ENCODE assay signal across 11 cellular contexts in the genomic region with DNA sequence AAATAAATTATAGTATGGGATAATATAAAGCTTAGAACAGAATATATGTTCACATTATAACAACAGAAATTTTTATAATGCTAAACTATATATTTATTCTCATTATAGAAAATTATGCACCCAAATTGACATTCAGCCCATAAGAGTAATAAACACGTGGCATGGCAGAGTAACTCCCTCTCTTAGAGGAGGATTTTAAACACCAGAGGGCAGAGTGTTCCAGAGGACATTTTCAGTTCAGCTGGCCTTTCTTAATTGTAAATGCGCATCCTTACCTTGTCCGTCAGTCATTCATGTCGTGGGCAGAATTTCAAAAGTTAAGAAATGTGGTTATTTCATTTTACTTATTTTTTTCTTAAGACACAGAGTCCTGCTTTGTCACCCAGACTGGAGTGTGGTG.
DNase-seq lines count a peak whose midpoint lies in the region; TF ChIP-seq lines count a peak whose summit lies in the region.
"Had no signal": no experiment of that assay in that cellular context is flagged by ENCODE, and none has a peak within 500 bp of the region (broad histone marks: within the 10 kb centered on the region; RNA-seq: fewer than 3 reads in every experiment).

No MANE protein-coding gene starts in this region.

- no peak overlapping the region for H3K9ac ChIP-seq in Loucy (ENCODE audit: low read depth, low read length, poor library complexity, severe bottlenecking)
- H3K9ac ChIP-seq in parathyroid adenoma: no peak overlapping the region

- H3K36me3 ChIP-seq in Loucy (ENCODE audit: insufficient read depth, low read length): no peaks in the 10 kb centered on the region
- H3K36me3 ChIP-seq in parathyroid adenoma (ENCODE audit: control insufficient read depth, insufficient read depth, low read length): no peaks in the 10 kb centered on the region
- H3K36me3 ChIP-seq: sigmoid colon had no signal

- H3K27me3 ChIP-seq in Loucy (ENCODE audit: insufficient read depth, low read length, poor library complexity, severe bottlenecking): no peaks in the 10 kb centered on the region
- H3K27me3 ChIP-seq in parathyroid adenoma (ENCODE audit: control insufficient read depth, insufficient read depth, low read length): no peaks in the 10 kb centered on the region
- H3K27me3 ChIP-seq: sigmoid colon had no signal

- H3F3A ChIP-seq in Loucy (ENCODE audit: low read depth): no peaks in the 10 kb centered on the region

- peak; percentile 33 for DNase-seq in dermis blood vessel endothelial cell
- DNase-seq in H4 (ENCODE audit: low spot score): no peak
- no peak for DNase-seq in cortex of kidney (lab: John Stamatoyannopoulos, UW)
- DNase-seq in HEK293T (ENCODE audit: extremely low spot score): no peak
- DNase-seq: activated CD8-positive, alpha-beta T cell treated with anti-CD3 and anti-CD28 coated beads, Interleukin-2, amount 10 ng/mL, durations not matched to agents 7 days and 5 days; NCI-H1436 treated with DMSO at 0.1 percent for 48 hours; SHP77 treated with DMSO at 0.1 percent for 48 hours; sigmoid colon had no signal

- POLR2A ChIA-PET in HEK293T (lab: Yijun Ruan, JAX): no interaction called here

- H3K4me2 ChIP-seq in Loucy (ENCODE audit: low read depth, low read length, poor library complexity, severe bottlenecking): no peak overlapping the region
- H3K4me2 ChIP-seq in parathyroid adenoma (ENCODE audit: low read length): no peak overlapping the region

- TF ChIP-seq CTCF in GM12872 (IDR thresholded peaks at IDR 0.05; ENCODE audit: insufficient read depth, low read depth, low read length): 0 out of 3 replicates have a peak, but pooled peaks have one; percentile 11
- peak; percentile 59 for TF ChIP-seq CTCF in Loucy (conservative IDR thresholded peaks at IDR 0.05; ENCODE audit: low read length)
- peak; percentile 8 for TF ChIP-seq CTCF in parathyroid adenoma (IDR thresholded peaks at IDR 0.05)

- H3K9me3 ChIP-seq in Loucy (ENCODE audit: insufficient read depth, low read depth, low read length): no peaks in the 10 kb centered on the region
- H3K9me3 ChIP-seq in parathyroid adenoma (ENCODE audit: control insufficient read depth, low read length): no peaks in the 10 kb centered on the region
- H3K9me3 ChIP-seq: sigmoid colon had no signal

- H4K20me1 ChIP-seq in Loucy (ENCODE audit: insufficient read depth, low read length, poor library complexity, severe bottlenecking): no peaks in the 10 kb centered on the region

- H3K4me1 ChIP-seq in Loucy (ENCODE audit: insufficient read depth, low read length, poor library complexity, severe bottlenecking) (no peaks in the 10 kb centered on the region), parathyroid adenoma (no peaks in the 10 kb centered on the region)
- H3K4me1 ChIP-seq: sigmoid colon had no signal

- no peaks in the 10 kb centered on the region for H3K79me2 ChIP-seq in Loucy (ENCODE audit: insufficient read depth, low read length)
- peaks cover 6% of the 10 kb centered on the region for H3K79me2 ChIP-seq in parathyroid adenoma

- H3K9me2 ChIP-seq in Loucy (replicated peaks; ENCODE audit: low read depth, low read length): no peaks in the 10 kb centered on the region

- CTCF ChIA-PET in HEK293T (lab: Yijun Ruan, JAX): interaction anchor here (0.6 kb wide), 1 partner anchor 45 kb away, joined by 3 read pairs; no protein-coding TSS in a partner anchor

- H3K4me3 ChIP-seq in Loucy (ENCODE audit: low read length, poor library complexity, severe bottlenecking): no peak overlapping the region
- no peak overlapping the region for H3K4me3 ChIP-seq in parathyroid adenoma (ENCODE audit: low read depth, low read length)
- H3K4me3 ChIP-seq: sigmoid colon had no signal

- no peak overlapping the region for H3K27ac ChIP-seq in parathyroid adenoma
- H3K27ac ChIP-seq: sigmoid colon had no signal

- H2AFZ ChIP-seq in Loucy (ENCODE audit: low read length) (no peak overlapping the region), parathyroid adenoma (no peak overlapping the region)

TF ChIP-seq in HEK293T, 16 proteins besides CTCF, POLR2A, EP300 and RAD21:
- TF ChIP-seq ZNF384 (IDR thresholded peaks at IDR 0.05) (no peak), FOXM1 (IDR thresholded peaks at IDR 0.05; ENCODE audit: borderline replicate concordance) (no peak), FOXK2 (IDR thresholded peaks at IDR 0.05) (no peak), L3MBTL2 (conservative IDR thresholded peaks at IDR 0.05) (no peak), ELF4 (IDR thresholded peaks at IDR 0.05) (no peak), ARNT (IDR thresholded peaks at IDR 0.05) (no peak), LEF1 (IDR thresholded peaks at IDR 0.05; ENCODE audit: borderline replicate concordance) (no peak), TARDBP (IDR thresholded peaks at IDR 0.05) (no peak), FOXA1 (IDR thresholded peaks at IDR 0.05) (no peak), HDGF (IDR thresholded peaks at IDR 0.05; ENCODE audit: borderline replicate concordance) (no peak), SUZ12 (IDR thresholded peaks at IDR 0.05) (no peak), NFRKB (IDR thresholded peaks at IDR 0.05) (no peak), CTBP1 (IDR thresholded peaks at IDR 0.05; ENCODE audit: borderline replicate concordance) (no peak), BHLHE40 (IDR thresholded peaks at IDR 0.05; ENCODE audit: borderline replicate concordance) (no peak), SP1 (IDR thresholded peaks at IDR 0.05) (no peak)
- TF ChIP-seq, protein P1, sequence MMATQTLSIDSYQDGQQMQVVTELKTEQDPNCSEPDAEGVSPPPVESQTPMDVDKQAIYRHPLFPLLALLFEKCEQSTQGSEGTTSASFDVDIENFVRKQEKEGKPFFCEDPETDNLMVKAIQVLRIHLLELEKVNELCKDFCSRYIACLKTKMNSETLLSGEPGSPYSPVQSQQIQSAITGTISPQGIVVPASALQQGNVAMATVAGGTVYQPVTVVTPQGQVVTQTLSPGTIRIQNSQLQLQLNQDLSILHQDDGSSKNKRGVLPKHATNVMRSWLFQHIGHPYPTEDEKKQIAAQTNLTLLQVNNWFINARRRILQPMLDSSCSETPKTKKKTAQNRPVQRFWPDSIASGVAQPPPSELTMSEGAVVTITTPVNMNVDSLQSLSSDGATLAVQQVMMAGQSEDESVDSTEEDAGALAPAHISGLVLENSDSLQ (IDR thresholded peaks at IDR 0.05): no peak

Comparison
In these comparisons a context has a peak if more than half of its experiments do, and no peak if none do; other contexts are left out.
1. CTCF ChIP-seq: peak in every context shown above with its lines; median percentile 59 in Loucy; 11 in GM12872; 8 in parathyroid adenoma.